In the genomic region with DNA sequence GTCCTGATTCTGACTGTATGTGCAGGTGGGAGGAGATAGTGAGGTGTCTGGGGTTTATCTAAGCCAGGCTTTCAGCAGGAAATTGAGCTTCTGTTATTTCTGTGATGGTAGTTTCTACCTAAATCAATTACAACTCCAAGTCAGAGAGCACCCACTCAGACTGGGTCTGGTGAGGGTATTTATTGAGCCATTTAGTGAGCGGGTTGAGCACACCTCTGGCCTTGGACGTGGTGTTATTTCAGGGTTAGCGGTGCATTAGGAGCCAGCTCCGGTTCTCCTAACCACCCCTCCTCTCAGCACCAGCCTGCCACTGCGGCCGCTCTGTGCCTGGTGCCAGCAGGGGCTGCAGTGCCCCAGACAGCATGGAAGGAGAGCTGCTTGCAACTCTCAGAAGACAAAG, we compare ENCODE assay signal across 18 cellular contexts.
"Had no signal": no experiment of that assay in that cellular context is flagged by ENCODE, and none has a peak within 500 bp of the region (broad histone marks: within the 10 kb centered on the region; RNA-seq: fewer than 3 reads in every experiment).

No MANE protein-coding gene starts in this region.

- H3K9ac ChIP-seq: parathyroid adenoma had no signal

- H3K4me3 ChIP-seq: hepatocyte, left ventricle myocardium inferior, lung, prostate gland, right lobe of liver, suprapubic skin, tibial artery had no signal

- DNase-seq: cerebellar nuclear complex; dermis blood vessel endothelial cell; erythroblast; foreskin melanocyte; left ventricle myocardium inferior; mesenchymal stem cell; naive B cell; occipital lobe; stimulated activated CD4-positive, alpha-beta T cell treated with anti-CD3 and anti-CD28 coated beads, Interleukin-4, amount 100 ng/mL, for 1 hour; stimulated activated CD8-positive, alpha-beta memory T cell treated with anti-CD3 and anti-CD28 coated beads, Interleukin-4, amount 100 ng/mL, for 48 hours; stimulated activated naive CD8-positive, alpha-beta T cell treated with anti-CD3 and anti-CD28 coated beads, Interleukin-15, Interleukin-2, amounts not matched to agents 100 U/mL and 50 U/mL, for 24 hours had no signal

- H3K79me2 ChIP-seq: hepatocyte, parathyroid adenoma had no signal

- H3K4me1 ChIP-seq: left ventricle myocardium inferior, parathyroid adenoma, prostate gland, right lobe of liver, suprapubic skin, tibial artery had no signal

- H3K27ac ChIP-seq: hepatocyte, left ventricle myocardium inferior, parathyroid adenoma, prostate gland, right lobe of liver, suprapubic skin, tibial artery had no signal

- H3K9me3 ChIP-seq: left ventricle myocardium inferior, prostate gland, right lobe of liver, suprapubic skin, tibial artery had no signal

- H3K36me3 ChIP-seq: left ventricle myocardium inferior, prostate gland, right lobe of liver, suprapubic skin, tibial artery had no signal

- H2AFZ ChIP-seq: hepatocyte, parathyroid adenoma had no signal

- H3K4me2 ChIP-seq: hepatocyte had no signal

- H3K27me3 ChIP-seq: hepatocyte, right lobe of liver had no signal
